1 cellular context compared by ENCODE assay signal in the genomic region with DNA sequence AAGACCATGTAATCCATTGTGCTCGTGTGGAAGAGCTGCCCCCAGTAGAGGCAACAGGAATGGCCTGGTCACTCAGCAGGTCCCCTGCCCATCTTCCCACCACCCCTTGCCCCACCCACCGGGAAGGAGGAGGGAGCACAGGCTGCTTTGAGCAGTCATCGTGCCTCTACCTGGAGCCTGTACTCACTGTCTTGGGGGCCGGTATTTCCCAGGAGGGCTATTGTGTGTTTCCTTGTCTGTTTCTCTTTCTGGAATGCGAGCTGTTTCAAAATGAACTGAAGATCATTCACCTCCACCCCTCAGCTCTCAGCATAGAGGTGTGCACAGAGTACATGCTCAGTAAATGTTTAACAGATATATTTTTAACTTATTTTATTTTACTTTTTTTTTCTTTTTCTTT.
TF ChIP-seq lines count a peak whose summit lies in the region.

No MANE protein-coding gene starts in this region.

TF ChIP-seq in GM23338, 12 proteins besides CTCF, POLR2A, EP300 and RAD21:
- no peak for TF ChIP-seq EZH2 (IDR thresholded peaks at IDR 0.05; ENCODE audit: low read depth, unreplicated experiment)
- TF ChIP-seq EZH2phosphoT487 (IDR thresholded peaks at IDR 0.05; ENCODE audit: unreplicated experiment): no peak
- no peak for TF ChIP-seq ETS1 (IDR thresholded peaks at IDR 0.05)
- TF ChIP-seq ZNF114 (CRISPR knock-in tag; IDR thresholded peaks at IDR 0.05): no peak
- no peak for TF ChIP-seq REST (IDR thresholded peaks at IDR 0.05; ENCODE audit: unreplicated experiment)
- TF ChIP-seq STAT1 (IDR thresholded peaks at IDR 0.05; ENCODE audit: unreplicated experiment): no peak
- no peak for TF ChIP-seq ZNF462 (CRISPR knock-in tag; IDR thresholded peaks at IDR 0.05)
- TF ChIP-seq ZNF331 (CRISPR knock-in tag; IDR thresholded peaks at IDR 0.05; ENCODE audit: low read depth): no peak
- no peak for TF ChIP-seq JUNB (IDR thresholded peaks at IDR 0.05; ENCODE audit: unreplicated experiment)
- no peak for TF ChIP-seq NANOG (IDR thresholded peaks at IDR 0.05; ENCODE audit: borderline replicate concordance)
- no peak for TF ChIP-seq POLR2AphosphoS5 (IDR thresholded peaks at IDR 0.05; ENCODE audit: low read depth)
- no peak for TF ChIP-seq CREB1 (CRISPR knock-in tag; IDR thresholded peaks at IDR 0.05; ENCODE audit: low read depth)
